Comparison of ENCODE assay signal across 8 cellular contexts in the genomic region with DNA sequence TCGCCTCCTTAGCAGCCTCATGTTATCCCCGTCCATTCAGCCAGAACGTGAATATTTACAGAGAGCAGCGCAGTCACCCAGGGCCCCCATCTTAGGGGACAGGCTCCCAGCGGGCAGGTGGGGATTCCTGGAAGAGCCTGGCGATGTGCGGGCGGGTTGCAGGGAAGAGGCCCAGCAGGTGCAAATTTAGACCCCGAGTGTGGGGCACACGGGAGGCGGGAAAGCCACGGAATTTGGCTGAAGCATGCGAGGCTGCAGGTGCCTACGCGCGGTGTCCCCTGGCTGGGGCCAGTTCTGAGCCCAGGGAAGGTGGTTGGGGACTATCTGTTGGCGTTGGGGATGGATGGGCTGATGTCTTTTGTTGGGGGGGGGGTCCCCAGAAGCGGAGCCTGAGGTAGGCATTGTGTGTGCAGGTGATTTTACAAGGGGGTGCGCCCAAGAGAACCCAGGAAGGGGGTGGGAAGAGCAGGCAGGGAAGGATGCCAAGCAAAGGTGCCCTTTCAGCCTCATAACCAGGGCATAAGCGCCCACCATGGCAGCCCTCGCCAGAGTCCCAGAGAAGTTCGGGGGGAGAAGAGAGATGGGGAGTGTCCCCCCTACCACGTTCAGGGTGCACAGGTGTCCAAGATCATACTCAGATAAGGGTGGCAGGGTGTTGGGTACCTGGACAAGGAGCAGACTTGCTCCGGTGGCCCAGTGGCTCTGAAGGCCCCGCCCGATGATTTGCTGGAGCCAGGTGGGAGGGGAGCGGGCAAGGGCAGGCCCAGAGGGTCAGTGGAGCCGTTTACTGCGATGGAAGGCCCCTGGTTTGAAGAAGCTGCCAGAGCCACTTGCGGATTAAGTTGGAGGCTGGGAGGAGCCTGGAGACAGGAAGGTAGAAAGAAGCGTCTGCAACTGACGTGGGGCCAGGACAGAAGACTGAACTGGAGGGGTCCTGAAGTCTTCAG. TPM values are rescaled to one million over a fixed set of nuclear protein-coding genes. Genes with fewer than 3 reads are reported as not detected.
DNase-seq lines count a peak whose midpoint lies in the region; ATAC-seq and TF ChIP-seq lines count a peak whose summit lies in the region.

No MANE protein-coding gene starts in this region.

- TF ChIP-seq CTCF in SK-N-SH (IDR thresholded peaks at IDR 0.05): no peak
- no peak for TF ChIP-seq CTCF in kidney epithelial cell (IDR thresholded peaks at IDR 0.05; ENCODE audit: insufficient read depth, low read length, poor library complexity, severe bottlenecking)

- peak overlapping the region; percentile 92 for H3K4me3 Mint-ChIP-seq in activated naive CD8-positive, alpha-beta T cell

- peaks cover 5% of the 10 kb centered on the region for H3F3A ChIP-seq in SK-N-SH (replicated peaks; ENCODE audit: insufficient read depth)

- WGBS in SK-N-SH (ENCODE audit: low lambda C conversion rate): 53% methylated on average over 25 of the region's 32 CpGs

- no peaks in the 10 kb centered on the region for H3K27me3 Mint-ChIP-seq in activated naive CD8-positive, alpha-beta T cell

- peak overlapping the region; percentile 97 for H3K9ac ChIP-seq in SK-N-SH

- 0 out of 2 replicates have a peak overlapping the region, but pooled peaks have one; percentile 45 for H2AFZ ChIP-seq in SK-N-SH (ENCODE audit: low read depth)

- peaks cover 3 to 13% of the 10 kb centered on the region in 2 experiments; a peak in 1 of 4 replicates for H3K4me1 ChIP-seq in SK-N-SH (ENCODE audit: control insufficient read depth in 1 of 2, insufficient read depth in 2 of 2, low read depth in 1 of 2, low read length in 1 of 2)

- CTCF ChIA-PET in SK-N-SH (lab: Yijun Ruan, JAX): interaction anchor here (0.8 to 3.8 kb wide), 6 partner anchors 14 to 125 kb away, joined by 4 to 71 read pairs (median 32); a partner anchor contains a TSS

- peak overlapping the region; percentile 87 for H3K27ac Mint-ChIP-seq in activated naive CD8-positive, alpha-beta T cell

- TF ChIP-seq EP300 in SK-N-SH (IDR thresholded peaks at IDR 0.05; ENCODE audit: borderline replicate concordance in 1 of 2, low read depth in 1 of 2, low read length in 1 of 2): no peak

- H3K27ac ChIP-seq in SK-N-SH (ENCODE audit: low read depth in 2 of 2, low read length in 1 of 2) (peak overlapping the region in 1 of 2 experiments; percentile 44; a peak in 1 of 4 replicates), substantia nigra (ENCODE audit: low read depth, low read length, poor library complexity, severe bottlenecking) (peak overlapping the region; percentile 99)

- POLR2A ChIA-PET in SK-N-SH (lab: Yijun Ruan, JAX): no interaction called here

- no peaks in the 10 kb centered on the region for H3K36me3 Mint-ChIP-seq in activated naive CD8-positive, alpha-beta T cell

- H3K9me3 ChIP-seq in SK-N-SH: no peaks in the 10 kb centered on the region

- H3K36me3 ChIP-seq in SK-N-SH (replicated peaks in 1 of 2; ENCODE audit: control insufficient read depth in 1 of 2, insufficient read depth in 2 of 2, low read length in 1 of 2) (peaks cover 0 to 5% of the 10 kb centered on the region in 2 experiments), kidney epithelial cell (ENCODE audit: control insufficient read depth, insufficient read depth, low read length) (no peaks in the 10 kb centered on the region)

- ATAC-seq in SK-N-SH treated with all-trans-retinoic acid at 6 μM for 48 hours: no peak
- no peak for ATAC-seq in GM18868 (IDR thresholded peaks at IDR 0.05; ENCODE audit: unreplicated experiment)
- ATAC-seq in GM19463 (IDR thresholded peaks at IDR 0.05; ENCODE audit: unreplicated experiment): no peak

- no peak for DNase-seq in SK-N-SH
- no peak for DNase-seq in kidney epithelial cell (ENCODE audit: low read depth)
- no peak for DNase-seq in substantia nigra (lab: John Stamatoyannopoulos, UW)
- DNase-seq in SW480 (ENCODE audit: low spot score): no peak

- peak overlapping the region; percentile 96 to 98 for H3K4me3 ChIP-seq in SK-N-SH (ENCODE audit: low read depth in 2 of 2, low read length in 1 of 2)
- H3K4me3 ChIP-seq in kidney epithelial cell (ENCODE audit: low read depth, low read length): peak overlapping the region; percentile 86

- H3K27me3 ChIP-seq in SK-N-SH (ENCODE audit: insufficient read depth) (no peaks in the 10 kb centered on the region), kidney epithelial cell (ENCODE audit: control insufficient read depth, insufficient read depth, low read length) (no peaks in the 10 kb centered on the region)

- peaks cover 5% of the 10 kb centered on the region; the same call in 1 of the 2 replicates for H4K20me1 ChIP-seq in SK-N-SH (ENCODE audit: insufficient read depth)

- TF ChIP-seq RAD21 in SK-N-SH (IDR thresholded peaks at IDR 0.05; ENCODE audit: low read length): no peak

- peaks cover 41% of the 10 kb centered on the region for H3K4me1 Mint-ChIP-seq in activated naive CD8-positive, alpha-beta T cell (ENCODE audit: low read depth)

- no peaks in the 10 kb centered on the region for H3K9me3 Mint-ChIP-seq in activated naive CD8-positive, alpha-beta T cell (ENCODE audit: low read depth)

- peak overlapping the region; percentile 97 for H3K4me2 ChIP-seq in SK-N-SH

- peaks cover 16% of the 10 kb centered on the region for H3K79me2 ChIP-seq in SK-N-SH (ENCODE audit: insufficient read depth)

- H3K9me2 ChIP-seq in SK-N-SH: no peaks in the 10 kb centered on the region

TF ChIP-seq in SK-N-SH, 30 proteins besides CTCF, POLR2A, EP300 and RAD21 (continues in another document):
- no peak for TF ChIP-seq GATA2 (CRISPR knock-in tag; IDR thresholded peaks at IDR 0.05)
- no peak for TF ChIP-seq POLR2AphosphoS5 (IDR thresholded peaks at IDR 0.05; ENCODE audit: low read depth, low read length)

TF ChIP-seq in SK-N-SH treated with all-trans-retinoic acid at 6 μM for 48 hours, 23 proteins besides CTCF, POLR2A, EP300 and RAD21:
- TF ChIP-seq, protein P1, sequence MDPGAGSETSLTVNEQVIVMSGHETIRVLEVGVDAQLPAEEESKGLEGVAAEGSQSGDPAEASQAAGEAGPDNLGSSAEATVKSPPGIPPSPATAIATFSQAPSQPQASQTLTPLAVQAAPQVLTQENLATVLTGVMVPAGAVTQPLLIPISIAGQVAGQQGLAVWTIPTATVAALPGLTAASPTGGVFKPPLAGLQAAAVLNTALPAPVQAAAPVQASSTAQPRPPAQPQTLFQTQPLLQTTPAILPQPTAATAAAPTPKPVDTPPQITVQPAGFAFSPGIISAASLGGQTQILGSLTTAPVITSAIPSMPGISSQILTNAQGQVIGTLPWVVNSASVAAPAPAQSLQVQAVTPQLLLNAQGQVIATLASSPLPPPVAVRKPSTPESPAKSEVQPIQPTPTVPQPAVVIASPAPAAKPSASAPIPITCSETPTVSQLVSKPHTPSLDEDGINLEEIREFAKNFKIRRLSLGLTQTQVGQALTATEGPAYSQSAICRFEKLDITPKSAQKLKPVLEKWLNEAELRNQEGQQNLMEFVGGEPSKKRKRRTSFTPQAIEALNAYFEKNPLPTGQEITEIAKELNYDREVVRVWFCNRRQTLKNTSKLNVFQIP (CRISPR knock-in tag; IDR thresholded peaks at IDR 0.05; ENCODE audit: borderline replicate concordance, low read depth): no peak
- TF ChIP-seq RARB (CRISPR knock-in tag; IDR thresholded peaks at IDR 0.05) (no peak), ZNF70 (CRISPR knock-in tag; IDR thresholded peaks at IDR 0.05) (no peak), PPARA (CRISPR knock-in tag; IDR thresholded peaks at IDR 0.05; ENCODE audit: borderline replicate concordance) (no peak), ZFP3 (CRISPR knock-in tag; IDR thresholded peaks at IDR 0.05) (no peak), CSDC2 (CRISPR knock-in tag; IDR thresholded peaks at IDR 0.05) (no peak), GLIS3 (CRISPR knock-in tag; IDR thresholded peaks at IDR 0.05) (no peak), TOX (CRISPR knock-in tag; IDR thresholded peaks at IDR 0.05; ENCODE audit: borderline replicate concordance) (no peak)
- TF ChIP-seq, protein P2, sequence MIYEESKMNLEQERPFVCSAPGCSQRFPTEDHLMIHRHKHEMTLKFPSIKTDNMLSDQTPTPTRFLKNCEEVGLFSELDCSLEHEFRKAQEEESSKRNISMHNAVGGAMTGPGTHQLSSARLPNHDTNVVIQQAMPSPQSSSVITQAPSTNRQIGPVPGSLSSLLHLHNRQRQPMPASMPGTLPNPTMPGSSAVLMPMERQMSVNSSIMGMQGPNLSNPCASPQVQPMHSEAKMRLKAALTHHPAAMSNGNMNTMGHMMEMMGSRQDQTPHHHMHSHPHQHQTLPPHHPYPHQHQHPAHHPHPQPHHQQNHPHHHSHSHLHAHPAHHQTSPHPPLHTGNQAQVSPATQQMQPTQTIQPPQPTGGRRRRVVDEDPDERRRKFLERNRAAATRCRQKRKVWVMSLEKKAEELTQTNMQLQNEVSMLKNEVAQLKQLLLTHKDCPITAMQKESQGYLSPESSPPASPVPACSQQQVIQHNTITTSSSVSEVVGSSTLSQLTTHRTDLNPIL (CRISPR knock-in tag; IDR thresholded peaks at IDR 0.05; ENCODE audit: low read depth): no peak

RNA-seq across cellular contexts. Expression of a gene that starts 1.2 kb away (rescaled TPM):
- 28.3 and 31.0 TPM in 2 replicates for polyA plus RNA-seq in SK-N-SH (2012; rRNA removed)
- polyA plus RNA-seq in SK-N-SH (2012; cell fraction: cytosol; rRNA removed): 11.8 and 22.1 TPM in 2 replicates
- 20.6 and 30.9 TPM in 2 replicates for polyA plus RNA-seq in SK-N-SH (2012; cell fraction: nucleus; rRNA removed)
- 52.7 and 68.8 TPM in 2 replicates for total RNA-seq in kidney epithelial cell

RNA-seq across cellular contexts. Expression of a gene that starts 12.2 kb away (rescaled TPM):
- polyA plus RNA-seq in SK-N-SH (2012; rRNA removed): 0.63 and 0.81 TPM in 2 replicates
- polyA plus RNA-seq in SK-N-SH (2012; cell fraction: cytosol; rRNA removed): 0.14 TPM in 2 replicates
- 3.7 and 8.3 TPM in 2 replicates for polyA plus RNA-seq in SK-N-SH (2012; cell fraction: nucleus; rRNA removed)
- total RNA-seq in kidney epithelial cell: 0.14 and 0.46 TPM in 2 replicates

RNA-seq across cellular contexts. Expression of a gene that starts 23.1 kb away (rescaled TPM):
- 69.2 and 96.7 TPM in 2 replicates for polyA plus RNA-seq in SK-N-SH (2012; rRNA removed)
- 48.9 and 66.0 TPM in 2 replicates for polyA plus RNA-seq in SK-N-SH (2012; cell fraction: cytosol; rRNA removed)
- polyA plus RNA-seq in SK-N-SH (2012; cell fraction: nucleus; rRNA removed): 83.8 and 200 TPM in 2 replicates
- total RNA-seq in kidney epithelial cell: 168 and 194 TPM in 2 replicates

RNA-seq across cellular contexts. Expression of a gene that starts 35.4 kb away (rescaled TPM):
- polyA plus RNA-seq in SK-N-SH (2012; rRNA removed): not detected in 2 replicates
- 0.06 TPM in 1 of 2 replicates, not detected in the other for polyA plus RNA-seq in SK-N-SH (2012; cell fraction: cytosol; rRNA removed)
- polyA plus RNA-seq in SK-N-SH (2012; cell fraction: nucleus; rRNA removed): 0.07 and 0.11 TPM in 2 replicates
- not detected in 2 replicates for total RNA-seq in kidney epithelial cell

RNA-seq across cellular contexts. Expression of a gene that starts 47.6 kb away (rescaled TPM):
- 0.64 and 0.80 TPM in 2 replicates for polyA plus RNA-seq in SK-N-SH (2012; rRNA removed)
- 0.22 and 0.45 TPM in 2 replicates for polyA plus RNA-seq in SK-N-SH (2012; cell fraction: cytosol; rRNA removed)
- polyA plus RNA-seq in SK-N-SH (2012; cell fraction: nucleus; rRNA removed): 3.8 and 7.6 TPM in 2 replicates
- 15.2 and 19.5 TPM in 2 replicates for total RNA-seq in kidney epithelial cell
